8 cellular contexts compared by ENCODE assay signal in the genomic region with DNA sequence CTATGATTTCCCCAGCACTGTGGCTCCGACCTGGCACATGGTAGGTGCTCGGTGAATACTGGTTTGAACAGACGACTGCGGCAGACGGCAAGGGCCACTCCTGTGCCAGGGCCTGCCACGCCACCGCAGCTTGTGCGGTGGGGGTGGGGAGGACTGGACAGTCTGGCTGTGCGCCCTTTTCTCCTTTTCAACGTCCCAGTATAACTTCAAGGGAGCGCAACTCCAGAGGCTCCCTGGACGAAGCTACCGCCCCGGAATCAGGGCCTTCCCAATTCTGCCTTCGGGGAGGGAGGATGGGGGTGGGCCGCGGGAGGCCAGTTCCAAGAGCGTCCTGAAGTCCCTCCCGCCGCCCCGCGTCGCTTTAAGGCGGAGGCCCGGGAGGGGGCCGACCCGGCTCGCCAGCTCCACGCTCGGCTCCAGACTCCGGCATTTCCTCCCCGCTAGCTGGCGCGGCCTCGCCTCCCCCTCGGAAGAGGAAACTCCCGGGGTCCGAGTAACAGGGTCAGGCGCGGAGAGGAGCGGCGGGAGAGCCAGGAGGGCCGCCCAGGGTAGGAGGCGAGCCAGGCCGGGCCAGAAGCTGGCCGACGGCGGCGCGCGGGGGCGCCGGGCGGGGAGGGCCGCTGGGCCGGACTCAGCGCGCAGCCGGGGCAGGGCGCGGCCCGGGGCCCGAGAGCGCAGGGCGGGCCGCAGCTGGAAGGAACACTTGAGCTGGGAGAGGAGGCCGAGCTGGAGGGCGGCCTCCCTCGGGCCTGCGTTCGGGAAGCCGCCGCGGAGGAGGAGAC. TPM values are rescaled to one million over a fixed set of nuclear protein-coding genes. Genes with fewer than 3 reads are reported as not detected.
DNase-seq lines count a peak whose midpoint lies in the region; ATAC-seq and TF ChIP-seq lines count a peak whose summit lies in the region.

Gene ITPRIPL2 (plus strand): TSS at position 388 of the 782 bp plus-strand sequence. CDS start 498 bp downstream, outside the sequence.

- no peak within 1 kb of the TSS for H3K4me2 ChIP-seq in Karpas-422 (ENCODE audit: low read depth, low read length, poor library complexity, severe bottlenecking)

- H3K9ac ChIP-seq in Karpas-422 (ENCODE audit: low read length): no peak within 1 kb of the TSS

- H3K27ac ChIP-seq in WERI-Rb-1: peak within 1 kb of the TSS; percentile 79
- H3K27ac ChIP-seq in upper lobe of left lung: peak within 1 kb of the TSS; percentile 93 to 98 (median 97)
- no peak within 1 kb of the TSS for H3K27ac ChIP-seq in Karpas-422 (ENCODE audit: low read length)

- DNase-seq in SHP77 (lab: John Stamatoyannopoulos, UW) (peak; percentile 21 to 22), SHP77 treated with DMSO at 0.1 percent for 48 hours (lab: John Stamatoyannopoulos, UW) (no peak), HS-27A (ENCODE audit: low read depth) (peak; percentile 53), WERI-Rb-1 (peak; percentile 60), midbrain (lab: John Stamatoyannopoulos, UW) (peak; percentile 54), upper lobe of left lung (peak; percentile 87 to 95), Karpas-422 (no peak)

- ATAC-seq in esophagus mucosa (peak; percentile 68), upper lobe of left lung (ENCODE audit: low FRiP score in 2 of 2) (peak; percentile 94)

- H3K9me3 ChIP-seq in WERI-Rb-1 (ENCODE audit: severe bottlenecking): no peaks in the 10 kb centered on the region
- no peaks in the 10 kb centered on the region for H3K9me3 ChIP-seq in upper lobe of left lung
- H3K9me3 ChIP-seq in Karpas-422 (ENCODE audit: low read length): no peaks in the 10 kb centered on the region

- TF ChIP-seq CTCF in WERI-Rb-1 (IDR thresholded peaks at IDR 0.05; ENCODE audit: low read depth, low read length) (no peak), upper lobe of left lung (IDR thresholded peaks at IDR 0.05) (peak in 4 of 6 experiments; percentile 6 to 27 (median 19))

- H3K4me1 ChIP-seq in upper lobe of left lung (peaks cover 43 to 56% (median 52%) of the 10 kb centered on the region in 4 donors), Karpas-422 (ENCODE audit: low read length) (no peaks in the 10 kb centered on the region)

- no peak within 1 kb of the TSS for H2AFZ ChIP-seq in Karpas-422 (ENCODE audit: low read length)

- no peak for TF ChIP-seq EP300 in upper lobe of left lung (IDR thresholded peaks at IDR 0.05)

- no peaks in the 10 kb centered on the region for H3K9me2 ChIP-seq in Karpas-422 (replicated peaks; ENCODE audit: insufficient read depth, low read length)

- no peaks in the 10 kb centered on the region for H4K20me1 ChIP-seq in Karpas-422 (ENCODE audit: insufficient read depth, low read depth, low read length)

- H3K79me2 ChIP-seq in Karpas-422 (ENCODE audit: low read length): no peaks in the 10 kb centered on the region

- H3K27me3 ChIP-seq in WERI-Rb-1 (ENCODE audit: insufficient read depth, low read depth, severe bottlenecking) (no peaks in the 10 kb centered on the region), upper lobe of left lung (peaks cover 0 to 8% (median 0%) of the 10 kb centered on the region in 4 donors), Karpas-422 (ENCODE audit: low read length) (no peaks in the 10 kb centered on the region)

- peak in 3 of 4 donors; percentile 63 to 92 (median 89) for TF ChIP-seq POLR2A in upper lobe of left lung (IDR thresholded peaks at IDR 0.05)

- H3K4me3 ChIP-seq in WERI-Rb-1 (ENCODE audit: low read depth, low read length) (peak within 1 kb of the TSS; percentile 41), upper lobe of left lung (peak within 1 kb of the TSS; percentile 61 to 83 (median 72)), Karpas-422 (ENCODE audit: low read length) (no peak within 1 kb of the TSS)

- H3K36me3 ChIP-seq in WERI-Rb-1 (no peaks in the 10 kb centered on the region), upper lobe of left lung (peaks cover 0 to 20% (median 11%) of the 10 kb centered on the region in 4 donors), Karpas-422 (ENCODE audit: insufficient read depth, low read length) (no peaks in the 10 kb centered on the region)

- WGBS in upper lobe of left lung, 2 donors: 0% methylated on average over 6 to 67 of the region's 74 CpGs

RNA-seq across cellular contexts. Expression of gene ITPRIPL2, which starts in this region (rescaled TPM):
- 29.2 TPM for total RNA-seq in esophagus mucosa
- 10 to 100 TPM; 39.9 to 90.6 (median 57.5) TPM for total RNA-seq in upper lobe of left lung
- total RNA-seq in Karpas-422 (2014; rRNA removed; shearing (Covaris generic); ENCODE audit: low replicate concordance): not detected in 2 replicates

Comparison
In these comparisons a context has a peak if more than half of its experiments do, and no peak if none do; other contexts are left out.
1. RNA of gene ITPRIPL2 (total RNA-seq): 39.9 to 90.6 TPM in upper lobe of left lung and 29.2 TPM in esophagus mucosa (single experiment); not detected in Karpas-422; every median in the first group is over 10 times any median in the second.
2. DNase-seq: peak in SHP77 (2 of 2), HS-27A (single experiment), WERI-Rb-1 (single experiment), midbrain (single experiment) and upper lobe of left lung (2 of 2); none in SHP77 treated with DMSO at 0.1 percent for 48 hours (single experiment) and Karpas-422 (single experiment).